In genomic region chr18:49681387-49681786, GRCh38 we compare ENCODE assay signal across 15 cellular contexts.
"Had no signal": no experiment of that assay in that cellular context is flagged by ENCODE, and none has a peak within 500 bp of the region (broad histone marks: within the 10 kb centered on the region; RNA-seq: fewer than 3 reads in every experiment).

No MANE protein-coding gene starts in this region.

- H3K27ac ChIP-seq: colonic mucosa, esophagus muscularis mucosa, parathyroid adenoma, sigmoid colon had no signal

- H3K4me1 ChIP-seq: colonic mucosa, esophagus muscularis mucosa, parathyroid adenoma, sigmoid colon had no signal

- ATAC-seq: stimulated activated effector memory CD8-positive, alpha-beta T cell treated with anti-CD3 and anti-CD28 coated beads, Interleukin-12 subunit alpha, Interleukin-12 subunit beta, amount 100 ng/mL, for 72 hours had no signal

- DNase-seq: activated B cell treated with CpG ODN at 0.5 μM for 24 hours; activated CD4-positive, alpha-beta T cell treated with anti-CD3 and anti-CD28 coated beads, Interleukin-2, amount 10 ng/mL, durations not matched to agents 24 days and 14 days; activated CD8-positive, alpha-beta memory T cell treated with anti-CD3 and anti-CD28 coated beads, Interleukin-2, amount 50 U/mL, for 48 hours; activated naive CD4-positive, alpha-beta T cell; activated naive CD8-positive, alpha-beta T cell treated with anti-CD3 and anti-CD28 coated beads, Interleukin-2, amount 10 ng/mL, durations not matched to agents 7 days and 5 days; central memory CD4-positive, alpha-beta T cell; colonic mucosa; islet precursor cell; naive B cell; sigmoid colon; stimulated activated CD4-positive, alpha-beta T cell treated with anti-CD3 and anti-CD28 coated beads, Interleukin-1b, Interleukin-23, amount 100 ng/mL, for 48 hours had no signal

- H3K9me3 ChIP-seq: colonic mucosa, esophagus muscularis mucosa, sigmoid colon had no signal

- H3K36me3 ChIP-seq: colonic mucosa, esophagus muscularis mucosa, sigmoid colon had no signal

- H3K4me3 ChIP-seq: colonic mucosa, esophagus muscularis mucosa, hepatocyte, sigmoid colon had no signal

- H3K27me3 ChIP-seq: colonic mucosa, esophagus muscularis mucosa, hepatocyte, sigmoid colon had no signal
